1 cellular context compared by ENCODE assay signal in the genomic region with DNA sequence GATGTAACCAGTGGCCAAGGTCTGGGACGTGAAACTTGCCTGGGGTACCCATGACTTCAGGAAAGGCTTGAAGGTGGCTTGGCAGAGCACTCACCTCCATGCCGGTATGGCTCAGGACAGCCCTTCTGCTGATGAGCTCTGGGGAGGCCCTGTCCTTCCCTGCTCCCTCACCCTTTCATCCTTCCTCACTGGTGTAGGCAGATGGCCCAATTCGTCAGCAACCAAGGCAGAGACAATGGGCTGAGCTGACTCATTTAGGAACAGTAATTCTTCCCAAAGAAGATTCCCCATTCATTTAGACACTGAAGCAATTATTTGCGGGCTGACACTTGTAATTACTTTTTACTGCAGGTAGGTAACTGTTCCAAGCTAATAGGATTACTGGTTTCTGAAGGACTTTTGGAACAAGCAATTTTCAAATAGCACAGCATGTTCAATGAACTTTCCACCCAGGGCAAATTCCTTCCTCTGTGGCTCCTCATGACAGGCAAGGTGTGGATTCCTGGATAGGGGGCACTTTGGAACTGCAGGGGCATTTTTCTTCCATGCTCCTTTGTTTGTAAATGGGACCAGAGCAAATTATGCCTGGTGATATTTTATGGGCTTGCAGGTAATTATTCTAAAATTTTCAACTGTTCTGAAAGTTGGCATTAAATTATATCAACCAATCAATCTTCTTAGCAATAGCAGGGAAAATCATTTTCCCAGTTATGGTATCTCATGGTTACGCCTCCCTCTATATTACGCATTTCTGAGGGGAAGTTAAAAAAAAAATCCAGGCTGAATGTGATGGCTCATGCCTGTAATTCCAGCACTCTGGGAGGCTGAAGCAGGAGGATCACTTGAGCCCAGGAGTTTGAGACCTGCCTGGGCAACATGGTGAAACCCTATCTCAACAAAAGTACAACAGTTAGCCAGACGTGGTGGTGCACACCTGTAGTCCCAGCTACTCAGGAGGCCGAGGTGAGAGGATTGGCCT.
A peak's percentile ranks its signal among the peaks of the same experiment; 100 is the strongest.
TF ChIP-seq lines count a peak whose summit lies in the region.

No MANE protein-coding gene starts in this region.

TF ChIP-seq in HepG2, 621 proteins besides CTCF, POLR2A, EP300 and RAD21:
- TF ChIP-seq, protein P1, sequence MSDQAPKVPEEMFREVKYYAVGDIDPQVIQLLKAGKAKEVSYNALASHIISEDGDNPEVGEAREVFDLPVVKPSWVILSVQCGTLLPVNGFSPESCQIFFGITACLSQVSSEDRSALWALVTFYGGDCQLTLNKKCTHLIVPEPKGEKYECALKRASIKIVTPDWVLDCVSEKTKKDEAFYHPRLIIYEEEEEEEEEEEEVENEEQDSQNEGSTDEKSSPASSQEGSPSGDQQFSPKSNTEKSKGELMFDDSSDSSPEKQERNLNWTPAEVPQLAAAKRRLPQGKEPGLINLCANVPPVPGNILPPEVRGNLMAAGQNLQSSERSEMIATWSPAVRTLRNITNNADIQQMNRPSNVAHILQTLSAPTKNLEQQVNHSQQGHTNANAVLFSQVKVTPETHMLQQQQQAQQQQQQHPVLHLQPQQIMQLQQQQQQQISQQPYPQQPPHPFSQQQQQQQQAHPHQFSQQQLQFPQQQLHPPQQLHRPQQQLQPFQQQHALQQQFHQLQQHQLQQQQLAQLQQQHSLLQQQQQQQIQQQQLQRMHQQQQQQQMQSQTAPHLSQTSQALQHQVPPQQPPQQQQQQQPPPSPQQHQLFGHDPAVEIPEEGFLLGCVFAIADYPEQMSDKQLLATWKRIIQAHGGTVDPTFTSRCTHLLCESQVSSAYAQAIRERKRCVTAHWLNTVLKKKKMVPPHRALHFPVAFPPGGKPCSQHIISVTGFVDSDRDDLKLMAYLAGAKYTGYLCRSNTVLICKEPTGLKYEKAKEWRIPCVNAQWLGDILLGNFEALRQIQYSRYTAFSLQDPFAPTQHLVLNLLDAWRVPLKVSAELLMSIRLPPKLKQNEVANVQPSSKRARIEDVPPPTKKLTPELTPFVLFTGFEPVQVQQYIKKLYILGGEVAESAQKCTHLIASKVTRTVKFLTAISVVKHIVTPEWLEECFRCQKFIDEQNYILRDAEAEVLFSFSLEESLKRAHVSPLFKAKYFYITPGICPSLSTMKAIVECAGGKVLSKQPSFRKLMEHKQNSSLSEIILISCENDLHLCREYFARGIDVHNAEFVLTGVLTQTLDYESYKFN (CRISPR knock-in tag; conservative IDR thresholded peaks at IDR 0.05): peak; percentile 50
- TF ChIP-seq, protein P2, sequence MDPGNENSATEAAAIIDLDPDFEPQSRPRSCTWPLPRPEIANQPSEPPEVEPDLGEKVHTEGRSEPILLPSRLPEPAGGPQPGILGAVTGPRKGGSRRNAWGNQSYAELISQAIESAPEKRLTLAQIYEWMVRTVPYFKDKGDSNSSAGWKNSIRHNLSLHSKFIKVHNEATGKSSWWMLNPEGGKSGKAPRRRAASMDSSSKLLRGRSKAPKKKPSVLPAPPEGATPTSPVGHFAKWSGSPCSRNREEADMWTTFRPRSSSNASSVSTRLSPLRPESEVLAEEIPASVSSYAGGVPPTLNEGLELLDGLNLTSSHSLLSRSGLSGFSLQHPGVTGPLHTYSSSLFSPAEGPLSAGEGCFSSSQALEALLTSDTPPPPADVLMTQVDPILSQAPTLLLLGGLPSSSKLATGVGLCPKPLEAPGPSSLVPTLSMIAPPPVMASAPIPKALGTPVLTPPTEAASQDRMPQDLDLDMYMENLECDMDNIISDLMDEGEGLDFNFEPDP (CRISPR knock-in tag; conservative IDR thresholded peaks at IDR 0.05): 0 out of 2 replicates have a peak, but pooled peaks have one; percentile 47
- TF ChIP-seq MIXL1 (CRISPR knock-in tag; IDR thresholded peaks at IDR 0.05) (peak; percentile 72; the same call in 1 of the 2 replicates), HNF4A (CRISPR knock-in tag; IDR thresholded peaks at IDR 0.05) (peak; percentile 79), STAT5B (CRISPR knock-in tag; IDR thresholded peaks at IDR 0.05) (no peak), LCORL (IDR thresholded peaks at IDR 0.05) (no peak), LCORL (CRISPR knock-in tag; IDR thresholded peaks at IDR 0.05) (0 out of 2 replicates have a peak, but pooled peaks have one; percentile 9), ZNF501 (CRISPR knock-in tag; IDR thresholded peaks at IDR 0.05) (no peak), ZNF12 (CRISPR knock-in tag; IDR thresholded peaks at IDR 0.05) (no peak), ZNF557 (CRISPR knock-in tag; IDR thresholded peaks at IDR 0.05) (no peak), NCOR1 (IDR thresholded peaks at IDR 0.05; ENCODE audit: borderline replicate concordance, low read length) (peak; percentile 70), DPF2 (CRISPR knock-in tag; IDR thresholded peaks at IDR 0.05; ENCODE audit: borderline replicate concordance, low read depth) (no peak), ZC3H13 (CRISPR knock-in tag; IDR thresholded peaks at IDR 0.05) (no peak), KDM4B (CRISPR knock-in tag; IDR thresholded peaks at IDR 0.05) (no peak), ZNF382 (CRISPR knock-in tag; IDR thresholded peaks at IDR 0.05; ENCODE audit: borderline replicate concordance) (no peak), GTF2F1 (IDR thresholded peaks at IDR 0.05; ENCODE audit: low read length) (no peak), HNF4G (IDR thresholded peaks at IDR 0.05; ENCODE audit: borderline replicate concordance, low read depth, low read length) (peak; percentile 49; the same call in 1 of the 2 replicates), HNF4G (CRISPR knock-in tag; IDR thresholded peaks at IDR 0.05; ENCODE audit: borderline replicate concordance, low read depth) (no peak), MIER3 (CRISPR knock-in tag; IDR thresholded peaks at IDR 0.05; ENCODE audit: borderline replicate concordance) (no peak)
- TF ChIP-seq, protein P3, sequence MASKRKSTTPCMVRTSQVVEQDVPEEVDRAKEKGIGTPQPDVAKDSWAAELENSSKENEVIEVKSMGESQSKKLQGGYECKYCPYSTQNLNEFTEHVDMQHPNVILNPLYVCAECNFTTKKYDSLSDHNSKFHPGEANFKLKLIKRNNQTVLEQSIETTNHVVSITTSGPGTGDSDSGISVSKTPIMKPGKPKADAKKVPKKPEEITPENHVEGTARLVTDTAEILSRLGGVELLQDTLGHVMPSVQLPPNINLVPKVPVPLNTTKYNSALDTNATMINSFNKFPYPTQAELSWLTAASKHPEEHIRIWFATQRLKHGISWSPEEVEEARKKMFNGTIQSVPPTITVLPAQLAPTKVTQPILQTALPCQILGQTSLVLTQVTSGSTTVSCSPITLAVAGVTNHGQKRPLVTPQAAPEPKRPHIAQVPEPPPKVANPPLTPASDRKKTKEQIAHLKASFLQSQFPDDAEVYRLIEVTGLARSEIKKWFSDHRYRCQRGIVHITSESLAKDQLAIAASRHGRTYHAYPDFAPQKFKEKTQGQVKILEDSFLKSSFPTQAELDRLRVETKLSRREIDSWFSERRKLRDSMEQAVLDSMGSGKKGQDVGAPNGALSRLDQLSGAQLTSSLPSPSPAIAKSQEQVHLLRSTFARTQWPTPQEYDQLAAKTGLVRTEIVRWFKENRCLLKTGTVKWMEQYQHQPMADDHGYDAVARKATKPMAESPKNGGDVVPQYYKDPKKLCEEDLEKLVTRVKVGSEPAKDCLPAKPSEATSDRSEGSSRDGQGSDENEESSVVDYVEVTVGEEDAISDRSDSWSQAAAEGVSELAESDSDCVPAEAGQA (IDR thresholded peaks at IDR 0.05; ENCODE audit: low read depth): no peak
- TF ChIP-seq, protein P3 (CRISPR knock-in tag; IDR thresholded peaks at IDR 0.05; ENCODE audit: borderline replicate concordance): no peak
- TF ChIP-seq, protein P4, sequence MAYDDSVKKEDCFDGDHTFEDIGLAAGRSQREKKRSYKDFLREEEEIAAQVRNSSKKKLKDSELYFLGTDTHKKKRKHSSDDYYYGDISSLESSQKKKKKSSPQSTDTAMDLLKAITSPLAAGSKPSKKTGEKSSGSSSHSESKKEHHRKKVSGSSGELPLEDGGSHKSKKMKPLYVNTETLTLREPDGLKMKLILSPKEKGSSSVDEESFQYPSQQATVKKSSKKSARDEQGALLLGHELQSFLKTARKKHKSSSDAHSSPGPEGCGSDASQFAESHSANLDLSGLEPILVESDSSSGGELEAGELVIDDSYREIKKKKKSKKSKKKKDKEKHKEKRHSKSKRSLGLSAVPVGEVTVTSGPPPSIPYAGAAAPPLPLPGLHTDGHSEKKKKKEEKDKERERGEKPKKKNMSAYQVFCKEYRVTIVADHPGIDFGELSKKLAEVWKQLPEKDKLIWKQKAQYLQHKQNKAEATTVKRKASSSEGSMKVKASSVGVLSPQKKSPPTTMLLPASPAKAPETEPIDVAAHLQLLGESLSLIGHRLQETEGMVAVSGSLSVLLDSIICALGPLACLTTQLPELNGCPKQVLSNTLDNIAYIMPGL (CRISPR knock-in tag; IDR thresholded peaks at IDR 0.05; ENCODE audit: borderline replicate concordance in 1 of 2, low read depth in 1 of 2): no peak
- TF ChIP-seq, protein P5, sequence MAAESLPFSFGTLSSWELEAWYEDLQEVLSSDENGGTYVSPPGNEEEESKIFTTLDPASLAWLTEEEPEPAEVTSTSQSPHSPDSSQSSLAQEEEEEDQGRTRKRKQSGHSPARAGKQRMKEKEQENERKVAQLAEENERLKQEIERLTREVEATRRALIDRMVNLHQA (CRISPR knock-in tag; IDR thresholded peaks at IDR 0.05): no peak
- TF ChIP-seq, protein P6, sequence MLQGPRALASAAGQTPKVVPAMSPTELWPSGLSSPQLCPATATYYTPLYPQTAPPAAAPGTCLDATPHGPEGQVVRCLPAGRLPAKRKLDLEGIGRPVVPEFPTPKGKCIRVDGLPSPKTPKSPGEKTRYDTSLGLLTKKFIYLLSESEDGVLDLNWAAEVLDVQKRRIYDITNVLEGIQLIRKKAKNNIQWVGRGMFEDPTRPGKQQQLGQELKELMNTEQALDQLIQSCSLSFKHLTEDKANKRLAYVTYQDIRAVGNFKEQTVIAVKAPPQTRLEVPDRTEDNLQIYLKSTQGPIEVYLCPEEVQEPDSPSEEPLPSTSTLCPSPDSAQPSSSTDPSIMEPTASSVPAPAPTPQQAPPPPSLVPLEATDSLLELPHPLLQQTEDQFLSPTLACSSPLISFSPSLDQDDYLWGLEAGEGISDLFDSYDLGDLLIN (CRISPR knock-in tag; IDR thresholded peaks at IDR 0.05; ENCODE audit: borderline replicate concordance): no peak
- TF ChIP-seq, protein P7, sequence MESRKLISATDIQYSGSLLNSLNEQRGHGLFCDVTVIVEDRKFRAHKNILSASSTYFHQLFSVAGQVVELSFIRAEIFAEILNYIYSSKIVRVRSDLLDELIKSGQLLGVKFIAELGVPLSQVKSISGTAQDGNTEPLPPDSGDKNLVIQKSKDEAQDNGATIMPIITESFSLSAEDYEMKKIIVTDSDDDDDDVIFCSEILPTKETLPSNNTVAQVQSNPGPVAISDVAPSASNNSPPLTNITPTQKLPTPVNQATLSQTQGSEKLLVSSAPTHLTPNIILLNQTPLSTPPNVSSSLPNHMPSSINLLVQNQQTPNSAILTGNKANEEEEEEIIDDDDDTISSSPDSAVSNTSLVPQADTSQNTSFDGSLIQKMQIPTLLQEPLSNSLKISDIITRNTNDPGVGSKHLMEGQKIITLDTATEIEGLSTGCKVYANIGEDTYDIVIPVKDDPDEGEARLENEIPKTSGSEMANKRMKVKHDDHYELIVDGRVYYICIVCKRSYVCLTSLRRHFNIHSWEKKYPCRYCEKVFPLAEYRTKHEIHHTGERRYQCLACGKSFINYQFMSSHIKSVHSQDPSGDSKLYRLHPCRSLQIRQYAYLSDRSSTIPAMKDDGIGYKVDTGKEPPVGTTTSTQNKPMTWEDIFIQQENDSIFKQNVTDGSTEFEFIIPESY (CRISPR knock-in tag; IDR thresholded peaks at IDR 0.05): no peak
- TF ChIP-seq, protein P8, sequence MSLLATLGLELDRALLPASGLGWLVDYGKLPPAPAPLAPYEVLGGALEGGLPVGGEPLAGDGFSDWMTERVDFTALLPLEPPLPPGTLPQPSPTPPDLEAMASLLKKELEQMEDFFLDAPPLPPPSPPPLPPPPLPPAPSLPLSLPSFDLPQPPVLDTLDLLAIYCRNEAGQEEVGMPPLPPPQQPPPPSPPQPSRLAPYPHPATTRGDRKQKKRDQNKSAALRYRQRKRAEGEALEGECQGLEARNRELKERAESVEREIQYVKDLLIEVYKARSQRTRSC (CRISPR knock-in tag; IDR thresholded peaks at IDR 0.05; ENCODE audit: low read depth): no peak
- TF ChIP-seq, protein P9, sequence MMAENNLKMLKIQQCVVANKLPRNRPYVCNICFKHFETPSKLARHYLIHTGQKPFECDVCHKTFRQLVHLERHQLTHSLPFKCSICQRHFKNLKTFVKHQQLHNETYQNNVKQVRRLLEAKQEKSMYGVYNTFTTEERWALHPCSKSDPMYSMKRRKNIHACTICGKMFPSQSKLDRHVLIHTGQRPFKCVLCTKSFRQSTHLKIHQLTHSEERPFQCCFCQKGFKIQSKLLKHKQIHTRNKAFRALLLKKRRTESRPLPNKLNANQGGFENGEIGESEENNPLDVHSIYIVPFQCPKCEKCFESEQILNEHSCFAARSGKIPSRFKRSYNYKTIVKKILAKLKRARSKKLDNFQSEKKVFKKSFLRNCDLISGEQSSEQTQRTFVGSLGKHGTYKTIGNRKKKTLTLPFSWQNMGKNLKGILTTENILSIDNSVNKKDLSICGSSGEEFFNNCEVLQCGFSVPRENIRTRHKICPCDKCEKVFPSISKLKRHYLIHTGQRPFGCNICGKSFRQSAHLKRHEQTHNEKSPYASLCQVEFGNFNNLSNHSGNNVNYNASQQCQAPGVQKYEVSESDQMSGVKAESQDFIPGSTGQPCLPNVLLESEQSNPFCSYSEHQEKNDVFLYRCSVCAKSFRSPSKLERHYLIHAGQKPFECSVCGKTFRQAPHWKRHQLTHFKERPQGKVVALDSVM (CRISPR knock-in tag; IDR thresholded peaks at IDR 0.05): 0 out of 2 replicates have a peak, but pooled peaks have one; percentile 44
